Comparison of ENCODE assay signal across 8 cellular contexts in genomic region chr9:503881-504852, GRCh38. TPM values are rescaled to one million over a fixed set of nuclear protein-coding genes. Genes with fewer than 3 reads are reported as not detected.
A peak's percentile ranks its signal among the peaks of the same experiment; 100 is the strongest.
DNase-seq lines count a peak whose midpoint lies in the region; ATAC-seq and TF ChIP-seq lines count a peak whose summit lies in the region.

Gene KANK1, plus strand, starts transcription at chr9:504695.

- H3K9me2 ChIP-seq in GM23248 (ENCODE audit: insufficient read depth), result no peaks in the 10 kb centered on the region

- H3K4me1 ChIP-seq in ES-I3 (ENCODE audit: insufficient read depth, low read length), result no peaks in the 10 kb centered on the region
- no peaks in the 10 kb centered on the region for H3K4me1 ChIP-seq in GM23248 (ENCODE audit: insufficient read depth)
- H3K4me1 ChIP-seq in upper lobe of right lung, result peaks cover 20% of the 10 kb centered on the region

- in situ Hi-C loops in GM23248 (cut with MboI), result no loop called here

- peak; percentile 71 for DNase-seq in GM23248
- peak; percentile 32 for DNase-seq in LHCN-M2 (ENCODE audit: low read depth)
- peak; percentile 40 to 81 (median 59) for DNase-seq in T-helper 1 cell
- DNase-seq in amniotic epithelial cell (ENCODE audit: low read depth), result peak; percentile 17
- peak; percentile 84 for DNase-seq in left cardiac atrium
- DNase-seq in progenitor cell of endocrine pancreas (ENCODE audit: low spot score, unreplicated experiment), result peak; percentile 69
- DNase-seq in upper lobe of right lung, result peak; percentile 93

- H3K9ac ChIP-seq in ES-I3 (ENCODE audit: low read depth, low read length), result peak within 1 kb of the TSS; percentile 98
- H3K9ac ChIP-seq in GM23248, result no peak within 1 kb of the TSS

- H3K27ac Mint-ChIP-seq in progenitor cell of endocrine pancreas, result peak within 1 kb of the TSS; percentile 96

- H3K4me2 ChIP-seq in GM23248 (ENCODE audit: unreplicated experiment), result peak within 1 kb of the TSS; percentile 52

- 2% methylated on average over 81 to 108 of the region's 119 CpGs for WGBS in GM23248 (ENCODE audit: low coverage in 1 of 2, low lambda C conversion rate in 2 of 2, missing lambda C conversion rate in 2 of 2), 2 experiments

- H3K4me3 ChIP-seq in GM23248, result peak within 1 kb of the TSS; percentile 73
- peak within 1 kb of the TSS; percentile 74 for H3K4me3 ChIP-seq in upper lobe of right lung

- H3K36me3 Mint-ChIP-seq in progenitor cell of endocrine pancreas (ENCODE audit: insufficient read depth), result peaks cover 8% of the 10 kb centered on the region

- H3K27ac ChIP-seq in GM23248 (no peak within 1 kb of the TSS), upper lobe of right lung (peak within 1 kb of the TSS; percentile 74)

- H3K79me2 ChIP-seq in GM23248 (ENCODE audit: insufficient read depth), result no peaks in the 10 kb centered on the region

- H3K27me3 Mint-ChIP-seq in progenitor cell of endocrine pancreas, result peaks cover 4% of the 10 kb centered on the region

- H4K20me1 ChIP-seq in GM23248 (ENCODE audit: insufficient read depth), result no peaks in the 10 kb centered on the region

- intact Hi-C loops in left cardiac atrium (cut with DNase I), result loop anchor here in 1 of 2 donors (10.0 kb wide), 1 partner anchor 79 kb away; no protein-coding TSS in a partner anchor
- intact Hi-C loops in upper lobe of right lung (cut with DNase I), result no loop called here

- H3K9me3 Mint-ChIP-seq in progenitor cell of endocrine pancreas (ENCODE audit: low read depth), result no peaks in the 10 kb centered on the region

- peak within 1 kb of the TSS; percentile 86 for H3K4me3 Mint-ChIP-seq in progenitor cell of endocrine pancreas (ENCODE audit: low read depth)

- no peaks in the 10 kb centered on the region for H3F3A ChIP-seq in GM23248 (ENCODE audit: insufficient read depth)

- peak within 1 kb of the TSS; percentile 79 for H2AFZ ChIP-seq in GM23248

- H3K9me3 ChIP-seq in ES-I3 (ENCODE audit: control insufficient read depth, insufficient read depth, low read length) (no peaks in the 10 kb centered on the region), GM23248 (ENCODE audit: low read depth) (no peaks in the 10 kb centered on the region), upper lobe of right lung (no peaks in the 10 kb centered on the region)

- H3K36me3 ChIP-seq in ES-I3 (ENCODE audit: insufficient read depth, low read length) (no peaks in the 10 kb centered on the region), GM23248 (ENCODE audit: low read depth) (no peaks in the 10 kb centered on the region), upper lobe of right lung (no peaks in the 10 kb centered on the region)

- peaks cover 18% of the 10 kb centered on the region for H3K4me1 Mint-ChIP-seq in progenitor cell of endocrine pancreas (ENCODE audit: low read depth)

- H3K27me3 ChIP-seq in GM23248 (replicated peaks; ENCODE audit: insufficient read depth), result peaks cover 20% of the 10 kb centered on the region; the same call in 1 of the 2 replicates
- no peaks in the 10 kb centered on the region for H3K27me3 ChIP-seq in upper lobe of right lung

- ATAC-seq in left cardiac atrium (peak; percentile 89 to 90), upper lobe of right lung (peak; percentile 93)

- TF ChIP-seq CTCF in progenitor cell of endocrine pancreas (IDR thresholded peaks at IDR 0.05; ENCODE audit: unreplicated experiment) (peak; percentile 50), upper lobe of right lung (IDR thresholded peaks at IDR 0.05) (peak; percentile 41)

RNA-seq across cellular contexts. Expression of gene KANK1, which starts in this region (rescaled TPM):
- total RNA-seq in GM23248 (2014; rRNA removed; shearing (Covaris generic)), result 14.6 and 18.0 TPM in 2 replicates
- polyA plus RNA-seq in GM23248 (2016; fragmentation: Nextera tagmentation; extraction: Ambion mirVana), result 10.4 and 11.0 TPM in 2 replicates
- total RNA-seq in LHCN-M2 (2014; rRNA removed) (42.0 and 51.5 TPM in 2 replicates), left cardiac atrium (100 to 1,000 TPM; 110 to 137 TPM), progenitor cell of endocrine pancreas (48.2 and 48.6 TPM in 2 replicates), upper lobe of right lung (53.6 TPM)
- polyA plus RNA-seq in LHCN-M2 (2012), result 30.3 TPM

Comparison
In these comparisons a context has a peak if more than half of its experiments do, and no peak if none do; other contexts are left out.
1. DNase-seq: peak in every context shown above with its lines; median percentile 93 in upper lobe of right lung; 84 in left cardiac atrium; 71 in GM23248; 69 in progenitor cell of endocrine pancreas; 59 in T-helper 1 cell; 32 in LHCN-M2; 17 in amniotic epithelial cell.